ENCODE assay signal across 1 cellular context in genomic region chr10:5446390-5446926, GRCh38.
A peak's percentile ranks its signal among the peaks of the same experiment; 100 is the strongest.
TF ChIP-seq lines count a peak whose summit lies in the region.

No MANE protein-coding gene starts in this region.

TF ChIP-seq in K562, 482 proteins besides CTCF, POLR2A, EP300 and RAD21 (continued from another document and continues in another):
- TF ChIP-seq RREB1 (CRISPR knock-in tag; IDR thresholded peaks at IDR 0.05) (0 out of 2 replicates have a peak, but pooled peaks have one; percentile 61), JUNB (CRISPR knock-in tag; conservative IDR thresholded peaks at IDR 0.05) (0 out of 2 replicates have a peak, but pooled peaks have one; percentile 7), SRSF7 (optimal IDR thresholded peaks at IDR 0.05; ENCODE audit: low read depth, low read length) (no peak), ZBTB7A (IDR thresholded peaks at IDR 0.05; ENCODE audit: borderline replicate concordance, control insufficient read depth, low read depth, low read length) (peak; percentile 38; the same call in 1 of the 2 replicates), MEIS2 (IDR thresholded peaks at IDR 0.05; ENCODE audit: partially characterized antibody) (peak; percentile 43), MXD1 (CRISPR knock-in tag; IDR thresholded peaks at IDR 0.05; ENCODE audit: borderline replicate concordance, poor library complexity, severe bottlenecking) (peak; percentile 65), ATF4 (CRISPR knock-in tag; IDR thresholded peaks at IDR 0.05) (0 out of 2 replicates have a peak, but pooled peaks have one; percentile 48), TFE3 (CRISPR knock-in tag; IDR thresholded peaks at IDR 0.05) (peak; percentile 98), KLF13 (tag; IDR thresholded peaks at IDR 0.05; ENCODE audit: borderline replicate concordance, low read depth) (0 out of 2 replicates have a peak, but pooled peaks have one; percentile 38), ADNP (tag; IDR thresholded peaks at IDR 0.05) (no peak), CAMTA2 (CRISPR knock-in tag; conservative IDR thresholded peaks at IDR 0.05) (0 out of 2 replicates have a peak, but pooled peaks have one; percentile 80), CBX1 (IDR thresholded peaks at IDR 0.05; ENCODE audit: low read depth) (peak; percentile 93; the same call in 1 of the 2 replicates), NKRF (IDR thresholded peaks at IDR 0.05; ENCODE audit: borderline replicate concordance) (peak; percentile 95), CXXC5 (CRISPR knock-in tag; IDR thresholded peaks at IDR 0.05) (peak; percentile 73), E2F4 (CRISPR knock-in tag; IDR thresholded peaks at IDR 0.05; ENCODE audit: low read depth) (no peak), MBD2 (IDR thresholded peaks at IDR 0.05; ENCODE audit: borderline replicate concordance, low read depth) (peak; percentile 63; the same call in 1 of the 2 replicates), UBTF (IDR thresholded peaks at IDR 0.05; ENCODE audit: borderline replicate concordance in 1 of 2, low read depth in 2 of 2, low read length in 2 of 2) (peak; percentile 94 to 99), AFF4 (CRISPR knock-in tag; IDR thresholded peaks at IDR 0.05) (peak; percentile 96), FOXK2 (conservative IDR thresholded peaks at IDR 0.05 in 1 of 2, IDR thresholded peaks at IDR 0.05 in 1 of 2; ENCODE audit: low read depth in 2 of 2) (peak; percentile 71 to 84), HMG20B (CRISPR knock-in tag; IDR thresholded peaks at IDR 0.05) (no peak), MTA3 (IDR thresholded peaks at IDR 0.05; ENCODE audit: borderline replicate concordance) (peak; percentile 86), GATAD2B (IDR thresholded peaks at IDR 0.05; ENCODE audit: borderline replicate concordance) (peak; percentile 56; the same call in 1 of the 2 replicates), ZNF511 (CRISPR knock-in tag; IDR thresholded peaks at IDR 0.05) (peak; percentile 81), ATF3 (IDR thresholded peaks at IDR 0.05) (no peak), ATF3 (CRISPR knock-in tag; conservative IDR thresholded peaks at IDR 0.05) (peak; percentile 62; the same call in 1 of the 2 replicates), KAT7 (CRISPR knock-in tag; IDR thresholded peaks at IDR 0.05; ENCODE audit: borderline replicate concordance) (peak; percentile 95; the same call in 1 of the 2 replicates), SMAD4 (CRISPR knock-in tag; conservative IDR thresholded peaks at IDR 0.05) (0 out of 2 replicates have a peak, but pooled peaks have one; percentile 39), TFAP4 (CRISPR knock-in tag; IDR thresholded peaks at IDR 0.05; ENCODE audit: borderline replicate concordance) (peak; percentile 82; the same call in 1 of the 2 replicates), FOXP1 (CRISPR knock-in tag; IDR thresholded peaks at IDR 0.05) (peak; percentile 90), IRF1 (CRISPR knock-in tag; IDR thresholded peaks at IDR 0.05; ENCODE audit: borderline replicate concordance) (no peak), XRCC4 (IDR thresholded peaks at IDR 0.05; ENCODE audit: extremely low read depth, insufficient read depth, insufficient read length) (no peak)
